Comparison of ENCODE assay signal across 8 cellular contexts in genomic region chr21:31731112-31731801, GRCh38. TPM values are rescaled to one million over a fixed set of nuclear protein-coding genes. Genes with fewer than 3 reads are reported as not detected.
DNase-seq lines count a peak whose midpoint lies in the region; ATAC-seq, FAIRE-seq and TF ChIP-seq lines count a peak whose summit lies in the region.

No MANE protein-coding gene starts in this region.

- TF ChIP-seq CTCF in astrocyte (IDR thresholded peaks at IDR 0.05; ENCODE audit: insufficient read depth, low read depth, low read length) (no peak), smooth muscle cell (IDR thresholded peaks at IDR 0.05; ENCODE audit: borderline replicate concordance, insufficient read depth, poor library complexity, severe bottlenecking) (peak; percentile 28)

- peak overlapping the region; percentile 94 for H3K9ac ChIP-seq in astrocyte (ENCODE audit: low read length)
- H3K9ac ChIP-seq in iPS-18a (ENCODE audit: low read length), result peak overlapping the region; percentile 90
- peak overlapping the region; percentile 96 for H3K9ac ChIP-seq in smooth muscle cell (ENCODE audit: low read depth)

- H2AFZ ChIP-seq in astrocyte (ENCODE audit: low read depth, low read length) (peak overlapping the region; percentile 73), smooth muscle cell (ENCODE audit: low read depth) (peak overlapping the region; percentile 76)

- H3K9me3 ChIP-seq in astrocyte (ENCODE audit: insufficient read depth, low read depth, low read length), result no peaks in the 10 kb centered on the region
- H3K9me3 ChIP-seq in iPS-18a (ENCODE audit: control insufficient read depth, low read depth, low read length), result no peaks in the 10 kb centered on the region
- no peaks in the 10 kb centered on the region for H3K9me3 ChIP-seq in smooth muscle cell (replicated peaks; ENCODE audit: low read depth)

- H3K4me3 ChIP-seq in astrocyte (ENCODE audit: insufficient read depth, low read depth, low read length) (peak overlapping the region; percentile 95), iPS-18a (ENCODE audit: low read length) (peak overlapping the region; percentile 86), smooth muscle cell (peak overlapping the region; percentile 98)

- H3K79me2 ChIP-seq in astrocyte (ENCODE audit: insufficient read depth, low read length) (peaks cover 54% of the 10 kb centered on the region), smooth muscle cell (ENCODE audit: low read depth) (peaks cover 54% of the 10 kb centered on the region)

- peak overlapping the region; percentile 83 for H3K27ac Mint-ChIP-seq in astrocyte (ENCODE audit: unreplicated experiment)

- no peaks in the 10 kb centered on the region for H3K9me3 Mint-ChIP-seq in astrocyte (ENCODE audit: unreplicated experiment)

- peak; percentile 28 for ATAC-seq in GM19035 (IDR thresholded peaks at IDR 0.05; ENCODE audit: unreplicated experiment)
- peak; percentile 25 for ATAC-seq in HG03342 (IDR thresholded peaks at IDR 0.05; ENCODE audit: unreplicated experiment)

- FAIRE-seq in astrocyte (lab: Jason Lieb, UNC), result no peak

- H3K36me3 Mint-ChIP-seq in astrocyte (ENCODE audit: low read depth, unreplicated experiment), result no peaks in the 10 kb centered on the region

- H3K27me3 Mint-ChIP-seq in astrocyte (ENCODE audit: low read depth, unreplicated experiment), result no peaks in the 10 kb centered on the region

- DNase-seq in AG20443 (ENCODE audit: low spot score) (peak; percentile 63), T-helper 1 cell (peak; percentile 29 to 53 (median 45)), astrocyte (ENCODE audit: low read depth) (no peak), smooth muscle cell (lab: John Stamatoyannopoulos, UW; ENCODE audit: unreplicated experiment) (peak; percentile 43), GDM1 (lab: John Stamatoyannopoulos, UW) (no peak)

- H3K4me2 ChIP-seq in astrocyte (ENCODE audit: low read length) (peak overlapping the region; percentile 96), smooth muscle cell (peak overlapping the region; percentile 95)

- H3K27me3 ChIP-seq in astrocyte (ENCODE audit: insufficient read depth, low read length) (no peaks in the 10 kb centered on the region), iPS-18a (ENCODE audit: control insufficient read depth, insufficient read depth, low read length) (no peaks in the 10 kb centered on the region), smooth muscle cell (ENCODE audit: low read depth) (no peaks in the 10 kb centered on the region)

- H3K4me3 Mint-ChIP-seq in astrocyte (ENCODE audit: unreplicated experiment), result peak overlapping the region; percentile 97

- H3K36me3 ChIP-seq in astrocyte (ENCODE audit: insufficient read depth, low read length) (no peaks in the 10 kb centered on the region), iPS-18a (ENCODE audit: control insufficient read depth, low read depth, low read length) (no peaks in the 10 kb centered on the region), smooth muscle cell (ENCODE audit: low read depth) (no peaks in the 10 kb centered on the region)

- peaks cover 2% of the 10 kb centered on the region for H3K4me1 Mint-ChIP-seq in astrocyte (ENCODE audit: low read depth, unreplicated experiment)

- H4K20me1 ChIP-seq in astrocyte (ENCODE audit: insufficient read depth, low read length) (peaks cover 48% of the 10 kb centered on the region), smooth muscle cell (ENCODE audit: low read depth) (peaks cover 50% of the 10 kb centered on the region)

- 0% methylated on average over 25 of the region's 74 CpGs for WGBS in smooth muscle cell (ENCODE audit: low lambda C conversion rate)

- H3K27ac ChIP-seq in astrocyte (ENCODE audit: low read depth, low read length), result peak overlapping the region; percentile 89
- peak overlapping the region; percentile 70 for H3K27ac ChIP-seq in iPS-18a (ENCODE audit: low read length)
- peak overlapping the region; percentile 93 for H3K27ac ChIP-seq in smooth muscle cell (ENCODE audit: low read depth)

- H3K4me1 ChIP-seq in astrocyte (ENCODE audit: insufficient read depth, low read length) (peaks cover 24% of the 10 kb centered on the region), iPS-18a (ENCODE audit: control insufficient read depth, low read depth, low read length) (peaks cover 30% of the 10 kb centered on the region), smooth muscle cell (ENCODE audit: low read depth) (peaks cover 34% of the 10 kb centered on the region)

- no peaks in the 10 kb centered on the region for H3F3A ChIP-seq in smooth muscle cell (ENCODE audit: low read depth)

RNA-seq across cellular contexts. Expression of gene SCAF4, which starts 0.7 kb away (rescaled TPM):
- 28.7 and 32.9 TPM in 2 replicates for total RNA-seq in astrocyte
- 8.7 and 10.3 TPM in 2 replicates for total RNA-seq in smooth muscle cell
- 21.8 and 22.7 TPM in 2 replicates for polyA plus RNA-seq in smooth muscle cell

Comparison
In these comparisons a context has a peak if more than half of its experiments do, and no peak if none do; other contexts are left out.
1. DNase-seq: peak in AG20443 (single experiment), T-helper 1 cell (5 of 5) and smooth muscle cell (single experiment); none in astrocyte (single experiment) and GDM1 (single experiment).
2. Peak in every context shown above with its lines, with median percentiles within 50 percentile points of each other: H3K27ac ChIP-seq, H3K4me3 ChIP-seq and H3K9ac ChIP-seq.